9 cellular contexts compared by ENCODE assay signal in the genomic region with DNA sequence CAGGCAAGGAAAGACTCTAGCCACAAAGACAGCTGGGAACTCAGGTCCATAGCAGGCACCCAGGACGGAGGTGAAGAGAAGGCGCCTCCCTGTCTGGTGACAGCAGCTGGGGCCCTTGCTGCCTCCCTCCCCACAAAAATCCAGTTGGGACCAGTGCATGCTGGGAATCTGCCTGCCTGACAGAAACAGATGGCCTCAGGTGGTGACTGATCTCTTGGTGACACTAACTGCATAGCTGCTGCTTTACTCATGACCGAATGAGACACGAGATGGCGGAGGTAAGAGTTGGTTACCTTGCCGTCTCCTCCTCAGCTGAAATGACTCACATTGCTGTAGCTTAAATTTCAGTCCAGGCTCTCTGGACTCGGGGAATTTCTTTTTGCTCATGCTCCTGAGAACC.
DNase-seq lines count a peak whose midpoint lies in the region; ATAC-seq and TF ChIP-seq lines count a peak whose summit lies in the region.
"Had no signal": no experiment of that assay in that cellular context is flagged by ENCODE, and none has a peak within 500 bp of the region (broad histone marks: within the 10 kb centered on the region; RNA-seq: fewer than 3 reads in every experiment).

No MANE protein-coding gene starts in this region.

- no peaks in the 10 kb centered on the region for H3K9me3 Mint-ChIP-seq in CD14-positive monocyte
- H3K9me3 Mint-ChIP-seq: activated naive CD8-positive, alpha-beta T cell treated with anti-CD3 and anti-CD28 coated beads, Interleukin-2, amount 50 U/mL, for 24 hours had no signal

- H3K4me2 ChIP-seq in PC-9, result peak overlapping the region; percentile 77

- H3K9me2 ChIP-seq in PC-9 (ENCODE audit: insufficient read depth), result no peaks in the 10 kb centered on the region

- H3K27ac ChIP-seq in PC-9, result peak overlapping the region; percentile 76
- peak overlapping the region; percentile 93 for H3K27ac ChIP-seq in skeletal muscle tissue (ENCODE audit: low read depth, low read length)

- DNase-seq in H4 (ENCODE audit: low spot score), result peak; percentile 87
- DNase-seq in PC-9, result peak; percentile 90 to 96
- peak; percentile 59 for DNase-seq in fibroblast of mammary gland (ENCODE audit: low read depth)
- DNase-seq in GM10266 (ENCODE audit: extremely low spot score), result no peak
- DNase-seq in CD14-positive monocyte (ENCODE audit: low spot score), result no peak
- DNase-seq: activated CD4-positive, alpha-beta T cell treated with anti-CD3 and anti-CD28 coated beads for 4 hours; activated naive CD8-positive, alpha-beta T cell treated with anti-CD3 and anti-CD28 coated beads, Interleukin-2, amount 50 U/mL, for 24 hours had no signal

- H2AFZ ChIP-seq in PC-9, result peak overlapping the region; percentile 56; the same call in 1 of the 2 replicates

- no peaks in the 10 kb centered on the region for H3K36me3 ChIP-seq in PC-9 (ENCODE audit: low read depth)
- no peaks in the 10 kb centered on the region for H3K36me3 ChIP-seq in skeletal muscle tissue (ENCODE audit: control insufficient read depth in 3 of 3, insufficient read depth in 3 of 3, low read length in 3 of 3)

- peak overlapping the region; percentile 34 to 68 (median 63) for H3K9ac ChIP-seq in skeletal muscle tissue (ENCODE audit: low read depth in 1 of 3, low read length in 3 of 3)

- H3K27ac Mint-ChIP-seq in CD14-positive monocyte, result no peak overlapping the region
- H3K27ac Mint-ChIP-seq: activated naive CD8-positive, alpha-beta T cell treated with anti-CD3 and anti-CD28 coated beads, Interleukin-2, amount 50 U/mL, for 24 hours had no signal

- POLR2A ChIA-PET in PC-9 (lab: Charles Lee; ENCODE audit: unreplicated experiment), result interaction anchor here (0.5 to 1.3 kb wide), 5 partner anchors 131 to 848 kb away, joined by 4 to 10 read pairs (median 7); partner anchors contain the start of genes FGGY and JUN

- no peak for ATAC-seq in GM21786 (IDR thresholded peaks at IDR 0.05; ENCODE audit: unreplicated experiment)
- ATAC-seq: activated naive CD8-positive, alpha-beta T cell treated with anti-CD3 and anti-CD28 coated beads, Interleukin-2, amount 50 U/mL, for 24 hours had no signal

- H3K4me3 Mint-ChIP-seq in CD14-positive monocyte, result no peak overlapping the region
- H3K4me3 Mint-ChIP-seq: activated naive CD8-positive, alpha-beta T cell treated with anti-CD3 and anti-CD28 coated beads, Interleukin-2, amount 50 U/mL, for 24 hours had no signal

- H3K9me3 ChIP-seq in PC-9 (ENCODE audit: insufficient read depth, low read depth), result no peaks in the 10 kb centered on the region
- H3K9me3 ChIP-seq in skeletal muscle tissue (ENCODE audit: control insufficient read depth in 3 of 3, low read length in 3 of 3), result no peaks in the 10 kb centered on the region

- intact Hi-C loops in PC-9 (cut with micrococcal nuclease; ENCODE audit: unreplicated experiment) (loop anchor here (1.0 to 10.0 kb wide), 8 partner anchors 52 to 643 kb away; partner anchors contain the start of genes FGGY and JUN), CD14-positive monocyte (cut with micrococcal nuclease) (no loop called here)

- H3K4me1 Mint-ChIP-seq in CD14-positive monocyte, result no peaks in the 10 kb centered on the region

- CTCF ChIA-PET in PC-9 (lab: Charles Lee), result interaction anchor here (0.5 kb wide), 1 partner anchor 61 kb away, joined by 4 read pairs; no protein-coding TSS in a partner anchor

- H3K4me3 ChIP-seq in PC-9 (peak overlapping the region; percentile 48; the same call in 1 of the 2 replicates), fibroblast of mammary gland (ENCODE audit: control insufficient read depth, low read depth, low read length) (no peak overlapping the region), skeletal muscle tissue (ENCODE audit: low read length in 3 of 3) (peak overlapping the region in 1 of 3 donors; percentile 39)

- TF ChIP-seq CTCF in PC-9 (conservative IDR thresholded peaks at IDR 0.05) (no peak), fibroblast of mammary gland (conservative IDR thresholded peaks at IDR 0.05; ENCODE audit: control insufficient read depth, insufficient read depth, low read depth, low read length) (no peak), GM10266 (IDR thresholded peaks at IDR 0.05; ENCODE audit: control insufficient read depth, insufficient read depth, low read depth, missing control alignments) (no peak), CD14-positive monocyte (IDR thresholded peaks at IDR 0.05) (no peak)

- H3K4me1 ChIP-seq in PC-9 (replicated peaks; ENCODE audit: insufficient read depth) (peaks cover 45% of the 10 kb centered on the region), skeletal muscle tissue (ENCODE audit: control insufficient read depth in 3 of 3, insufficient read depth in 3 of 3, low read length in 3 of 3) (peaks cover 48 to 50% (median 50%) of the 10 kb centered on the region in 3 donors)

- no peaks in the 10 kb centered on the region for H3K27me3 Mint-ChIP-seq in CD14-positive monocyte (ENCODE audit: low read depth in 3 of 3)
- H3K27me3 Mint-ChIP-seq: activated naive CD8-positive, alpha-beta T cell treated with anti-CD3 and anti-CD28 coated beads, Interleukin-2, amount 50 U/mL, for 24 hours had no signal

- no peaks in the 10 kb centered on the region for H4K20me1 ChIP-seq in PC-9 (ENCODE audit: insufficient read depth)

- H3K27me3 ChIP-seq in PC-9 (ENCODE audit: insufficient read depth, low read depth) (no peaks in the 10 kb centered on the region), skeletal muscle tissue (ENCODE audit: control insufficient read depth in 3 of 3, insufficient read depth in 3 of 3, low read length in 3 of 3) (no peaks in the 10 kb centered on the region)

- H3K79me2 ChIP-seq in PC-9 (ENCODE audit: low read depth), result no peaks in the 10 kb centered on the region

- H3K36me3 Mint-ChIP-seq in CD14-positive monocyte, result no peaks in the 10 kb centered on the region

- no TSS peak for BruUV-seq in PC-9 (replicated peaks; lab: Mats Ljungman, UMichigan)

- peaks cover 25% of the 10 kb centered on the region for H3F3A ChIP-seq in PC-9 (ENCODE audit: insufficient read depth, low read depth)

Comparison
In these comparisons a context has a peak if more than half of its experiments do, and no peak if none do; other contexts are left out.
1. DNase-seq: peak in H4 (single experiment), PC-9 (2 of 2) and fibroblast of mammary gland (single experiment); none in GM10266 (single experiment) and CD14-positive monocyte (single experiment).